Comparison of ENCODE assay signal across 8 cellular contexts in genomic region chr7:102426268-102427031, GRCh38. TPM values are rescaled to one million over a fixed set of nuclear protein-coding genes. Genes with fewer than 3 reads are reported as not detected.
DNase-seq lines count a peak whose midpoint lies in the region; ATAC-seq and TF ChIP-seq lines count a peak whose summit lies in the region.

No MANE protein-coding gene starts in this region.

- peaks cover 36% of the 10 kb centered on the region for H3K36me3 Mint-ChIP-seq in activated CD4-positive, alpha-beta T cell treated with anti-CD3 and anti-CD28 coated beads for 36 hours (ENCODE audit: low read depth)

- no peak for TF ChIP-seq CTCF in tibial artery (IDR thresholded peaks at IDR 0.05)

- H3K27me3 Mint-ChIP-seq in activated CD4-positive, alpha-beta T cell treated with anti-CD3 and anti-CD28 coated beads for 36 hours = no peaks in the 10 kb centered on the region

- intact Hi-C loops in activated CD4-positive, alpha-beta T cell treated with anti-CD3 and anti-CD28 coated beads for 36 hours (cut with DNase I, micrococcal nuclease) = loop anchor here (1.0 to 2.0 kb wide), 3 partner anchors 11 to 140 kb away; partner anchors contain the start of genes ALKBH4 (in 1 of the 2), LRWD1 (in 1 of the 2) and SH2B2 (in 1 of the 2)
- intact Hi-C loops in tibial artery (cut with DNase I; ENCODE audit: low total_unique reads) = no loop called here

- 71 to 77% methylated on average over 16 of the region's 16 CpGs for WGBS in esophagus, 2 donors

- peaks cover 62% of the 10 kb centered on the region for H3K4me1 Mint-ChIP-seq in activated CD4-positive, alpha-beta T cell treated with anti-CD3 and anti-CD28 coated beads for 36 hours

- H3K27ac ChIP-seq in esophagus (ENCODE audit: low read depth in 2 of 2, low read length in 1 of 2) = peak overlapping the region; percentile 65 to 73
- H3K27ac ChIP-seq in tibial artery = no peak overlapping the region

- no peaks in the 10 kb centered on the region for H3K27me3 ChIP-seq in esophagus (ENCODE audit: control insufficient read depth in 1 of 2, insufficient read depth in 2 of 2, low read length in 2 of 2)
- H3K27me3 ChIP-seq in tibial artery = no peaks in the 10 kb centered on the region

- H3K9me3 ChIP-seq in esophagus (ENCODE audit: control insufficient read depth in 2 of 2, insufficient read depth in 1 of 2, low read depth in 1 of 2, low read length in 1 of 2) (no peaks in the 10 kb centered on the region), tibial artery (no peaks in the 10 kb centered on the region)

- CTCF ChIA-PET in activated CD4-positive, alpha-beta T cell treated with anti-CD3 and anti-CD28 coated beads for 36 hours (lab: Charles Lee) = interaction anchor here (0.5 to 2.5 kb wide), 11 partner anchors 9 to 38 kb away, joined by 3 to 13 read pairs (median 4); partner anchors contain the start of genes ALKBH4, LRWD1 and PRKRIP1

- H3K9me3 Mint-ChIP-seq in activated CD4-positive, alpha-beta T cell treated with anti-CD3 and anti-CD28 coated beads for 36 hours (ENCODE audit: low read depth) = no peaks in the 10 kb centered on the region

- peak overlapping the region; percentile 100 for H3K27ac Mint-ChIP-seq in activated CD4-positive, alpha-beta T cell treated with anti-CD3 and anti-CD28 coated beads for 36 hours

- peaks cover 8 to 26% of the 10 kb centered on the region in 2 donors for H3K36me3 ChIP-seq in esophagus (ENCODE audit: control insufficient read depth in 2 of 2, insufficient read depth in 2 of 2, low read length in 1 of 2)
- H3K36me3 ChIP-seq in tibial artery = peaks cover 25 to 61% (median 37%) of the 10 kb centered on the region in 3 donors

- peak; percentile 91 for DNase-seq in activated CD4-positive, alpha-beta T cell treated with anti-CD3 and anti-CD28 coated beads for 36 hours
- DNase-seq in stimulated activated CD4-positive, alpha-beta T cell treated with anti-CD3 and anti-CD28 coated beads, TNF-alpha, amount 100 ng/mL, for 4 hours (ENCODE audit: low read depth in 3 of 3) = peak; percentile 47 to 67 (median 60)
- no peak for DNase-seq in T1000 (lab: John Stamatoyannopoulos, UW)
- DNase-seq in NCI-H1092 (lab: John Stamatoyannopoulos, UW) = no peak
- DNase-seq in tibial artery = no peak

- peak overlapping the region; percentile 72 for H3K4me3 Mint-ChIP-seq in activated CD4-positive, alpha-beta T cell treated with anti-CD3 and anti-CD28 coated beads for 36 hours

- POLR2A ChIA-PET in activated CD4-positive, alpha-beta T cell treated with anti-CD3 and anti-CD28 coated beads for 36 hours (lab: Charles Lee) = interaction anchor here (1.0 to 1.4 kb wide), 4 partner anchors 8 to 23 kb away, joined by 3 to 5 read pairs (median 4); no protein-coding TSS in a partner anchor

- H3K4me1 ChIP-seq in esophagus (ENCODE audit: control insufficient read depth in 2 of 2, insufficient read depth in 2 of 2, low read length in 1 of 2) (peaks cover 0 to 3% of the 10 kb centered on the region in 2 donors), tibial artery (peaks cover 0 to 2% (median 0%) of the 10 kb centered on the region in 4 donors)

- ATAC-seq in GM19043 (IDR thresholded peaks at IDR 0.05; ENCODE audit: low read depth, unreplicated experiment) (peak; percentile 46), HG03139 (IDR thresholded peaks at IDR 0.05; ENCODE audit: unreplicated experiment) (peak; percentile 43)
- peak; percentile 77 for ATAC-seq in activated CD4-positive, alpha-beta T cell treated with anti-CD3 and anti-CD28 coated beads for 36 hours

- H3K4me3 ChIP-seq in esophagus (ENCODE audit: low read depth in 1 of 2, low read length in 2 of 2) = no peak overlapping the region
- no peak overlapping the region for H3K4me3 ChIP-seq in tibial artery

RNA-seq across cellular contexts. Expression of gene ORAI2, which starts 6.9 kb away (rescaled TPM):
- 10 to 100 TPM; 20.8 to 25.1 TPM for total RNA-seq in activated CD4-positive, alpha-beta T cell treated with anti-CD3 and anti-CD28 coated beads for 36 hours
- 1 to 10 TPM in 1 of 2 donors, under 1 TPM in 1; 0.71 to 1.4 TPM for polyA plus RNA-seq in esophagus

RNA-seq across cellular contexts. Expression of gene PRKRIP1, which starts 30.3 kb away (rescaled TPM):
- total RNA-seq in activated CD4-positive, alpha-beta T cell treated with anti-CD3 and anti-CD28 coated beads for 36 hours = 10 to 100 TPM; 26.2 to 31.4 TPM
- polyA plus RNA-seq in esophagus = 10 to 100 TPM; 15.9 to 21.1 TPM

RNA-seq across cellular contexts. Expression of gene ALKBH4, which starts 38.2 kb away (rescaled TPM):
- total RNA-seq in activated CD4-positive, alpha-beta T cell treated with anti-CD3 and anti-CD28 coated beads for 36 hours = 1 to 10 TPM; 6.1 to 9.1 TPM
- 1 to 10 TPM; 7.6 TPM for polyA plus RNA-seq in esophagus

RNA-seq across cellular contexts. Expression of gene LRWD1, which starts 38.3 kb away (rescaled TPM):
- total RNA-seq in activated CD4-positive, alpha-beta T cell treated with anti-CD3 and anti-CD28 coated beads for 36 hours = 10 to 100 TPM; 13.6 to 14.4 TPM
- 1 to 10 TPM; 6.3 to 9.5 TPM for polyA plus RNA-seq in esophagus

RNA-seq across cellular contexts. Expression of gene POLR2J, which starts 52.3 kb away (rescaled TPM):
- total RNA-seq in activated CD4-positive, alpha-beta T cell treated with anti-CD3 and anti-CD28 coated beads for 36 hours = 10 to 100 TPM; 32.6 to 46.1 TPM
- 10 to 100 TPM; 68.9 to 89.4 TPM for polyA plus RNA-seq in esophagus

Comparison
In these comparisons a context has a peak if more than half of its experiments do, and no peak if none do; other contexts are left out.
1. DNase-seq: peak in activated CD4-positive, alpha-beta T cell treated with anti-CD3 and anti-CD28 coated beads for 36 hours (single experiment) and stimulated activated CD4-positive, alpha-beta T cell treated with anti-CD3 and anti-CD28 coated beads, TNF-alpha, amount 100 ng/mL, for 4 hours (3 of 3); none in T1000 (single experiment), NCI-H1092 (single experiment) and tibial artery (0 of 2).
2. H3K27ac ChIP-seq: peak in esophagus (2 of 2); none in tibial artery (0 of 2).
3. Peak in every context shown above with its lines, with median percentiles within 50 percentile points of each other: ATAC-seq.